9 cellular contexts compared by ENCODE assay signal in genomic region chr4:6910960-6911874, GRCh38. TPM values are rescaled to one million over a fixed set of nuclear protein-coding genes. Genes with fewer than 3 reads are reported as not detected.
DNase-seq lines count a peak whose midpoint lies in the region; ATAC-seq and TF ChIP-seq lines count a peak whose summit lies in the region.
"Had no signal": no experiment of that assay in that cellular context is flagged by ENCODE, and none has a peak within 500 bp of the region (broad histone marks: within the 10 kb centered on the region; RNA-seq: fewer than 3 reads in every experiment).

No MANE protein-coding gene starts in this region.

- H3K27me3 ChIP-seq in CD4-positive, CD25-positive, alpha-beta regulatory T cell (ENCODE audit: control insufficient read depth, insufficient read depth, low read length): no peaks in the 10 kb centered on the region
- no peaks in the 10 kb centered on the region for H3K27me3 ChIP-seq in Loucy (ENCODE audit: insufficient read depth, low read length, poor library complexity, severe bottlenecking)
- no peaks in the 10 kb centered on the region for H3K27me3 ChIP-seq in endocrine pancreas (ENCODE audit: control insufficient read depth, insufficient read depth, low read length)
- H3K27me3 ChIP-seq in neuronal stem cell (ENCODE audit: control insufficient read depth in 3 of 3, insufficient read depth in 3 of 3, low read depth in 1 of 3, low read length in 3 of 3): peaks cover 0 to 7% (median 0%) of the 10 kb centered on the region in 3 experiments
- H3K27me3 ChIP-seq in thyroid gland: no peaks in the 10 kb centered on the region

- peak overlapping the region; percentile 90 to 98 (median 95) for H3K4me3 Mint-ChIP-seq in CD4-positive, CD25-positive, alpha-beta regulatory T cell

- no peak overlapping the region for H2BK12ac ChIP-seq in neuronal stem cell (ENCODE audit: low read length)

- H2AK5ac ChIP-seq in neuronal stem cell (ENCODE audit: low read depth, low read length): no peak overlapping the region

- no peaks in the 10 kb centered on the region for H3F3A ChIP-seq in Loucy (ENCODE audit: low read depth)

- peaks cover 5% of the 10 kb centered on the region for H3K27me3 Mint-ChIP-seq in CD4-positive, CD25-positive, alpha-beta regulatory T cell

- no peaks in the 10 kb centered on the region for H3K36me3 ChIP-seq in CD4-positive, CD25-positive, alpha-beta regulatory T cell (ENCODE audit: control insufficient read depth, insufficient read depth, low read length)
- H3K36me3 ChIP-seq in Loucy (ENCODE audit: insufficient read depth, low read length) (no peaks in the 10 kb centered on the region), endocrine pancreas (ENCODE audit: control insufficient read depth, insufficient read depth, low read length) (no peaks in the 10 kb centered on the region), neuronal stem cell (replicated peaks in 1 of 2; ENCODE audit: control insufficient read depth in 2 of 2, insufficient read depth in 2 of 2, low read length in 2 of 2) (no peaks in the 10 kb centered on the region), thyroid gland (no peaks in the 10 kb centered on the region)

- H2BK120ac ChIP-seq in neuronal stem cell (ENCODE audit: low read depth, low read length): no peak overlapping the region

- H2BK5ac ChIP-seq in neuronal stem cell (ENCODE audit: low read length): no peak overlapping the region

- no peak for DNase-seq in CD4-positive, CD25-positive, alpha-beta regulatory T cell
- DNase-seq in neuronal stem cell (ENCODE audit: low spot score): no peak
- no peak for DNase-seq in AG08396 (ENCODE audit: low spot score)
- no peak for DNase-seq in thyroid gland
- DNase-seq in stimulated activated CD4-positive, alpha-beta T cell treated with anti-CD3 and anti-CD28 coated beads, Interleukin-12 subunit alpha, Interleukin-12 subunit beta, amount 100 ng/mL, for 4 hours: no peak
- DNase-seq in GM03348 (ENCODE audit: low spot score): no peak
- DNase-seq: NCI-H2107 had no signal

- H3K9me3 ChIP-seq in CD4-positive, CD25-positive, alpha-beta regulatory T cell (ENCODE audit: control insufficient read depth in 2 of 2, low read length in 2 of 2): no peaks in the 10 kb centered on the region
- H3K9me3 ChIP-seq in Loucy (ENCODE audit: insufficient read depth, low read depth, low read length) (no peaks in the 10 kb centered on the region), endocrine pancreas (ENCODE audit: control insufficient read depth, low read length) (no peaks in the 10 kb centered on the region), neuronal stem cell (replicated peaks in 1 of 2; ENCODE audit: control insufficient read depth in 2 of 2, insufficient read depth in 1 of 2, low read depth in 1 of 2, low read length in 2 of 2) (peaks cover 0 to 2% of the 10 kb centered on the region in 2 donors), thyroid gland (no peaks in the 10 kb centered on the region)

- no peak overlapping the region for H3K18ac ChIP-seq in neuronal stem cell (ENCODE audit: low read length)

- H4K91ac ChIP-seq in neuronal stem cell (ENCODE audit: low read depth, low read length, poor library complexity): no peak overlapping the region

- peaks cover 13% of the 10 kb centered on the region for H4K20me1 ChIP-seq in Loucy (ENCODE audit: insufficient read depth, low read length, poor library complexity, severe bottlenecking)

- H3K27ac ChIP-seq in CD4-positive, CD25-positive, alpha-beta regulatory T cell (ENCODE audit: insufficient read depth, low read length, poor library complexity, severe bottlenecking): no peak overlapping the region
- H3K27ac ChIP-seq in neuronal stem cell (replicated peaks; ENCODE audit: low read length): no peak overlapping the region
- peak overlapping the region in 1 of 3 donors; percentile 35 for H3K27ac ChIP-seq in thyroid gland

- no peak overlapping the region for H2BK15ac ChIP-seq in neuronal stem cell (ENCODE audit: low read length)

- no peak overlapping the region for H3K14ac ChIP-seq in neuronal stem cell (ENCODE audit: low read length)

- H4K8ac ChIP-seq in neuronal stem cell (ENCODE audit: low read depth, low read length): no peak overlapping the region

- TF ChIP-seq CTCF in Loucy (conservative IDR thresholded peaks at IDR 0.05; ENCODE audit: low read length): no peak
- no peak for TF ChIP-seq CTCF in thyroid gland (IDR thresholded peaks at IDR 0.05)

- H3K4me1 ChIP-seq in CD4-positive, CD25-positive, alpha-beta regulatory T cell (ENCODE audit: control insufficient read depth, insufficient read depth, low read length, poor library complexity, severe bottlenecking): peaks cover 76% of the 10 kb centered on the region
- H3K4me1 ChIP-seq in Loucy (ENCODE audit: insufficient read depth, low read length, poor library complexity, severe bottlenecking): peaks cover 26% of the 10 kb centered on the region
- no peaks in the 10 kb centered on the region for H3K4me1 ChIP-seq in endocrine pancreas (ENCODE audit: control insufficient read depth, insufficient read depth, low read length)
- peaks cover 7 to 12% of the 10 kb centered on the region in 2 donors for H3K4me1 ChIP-seq in neuronal stem cell (ENCODE audit: control insufficient read depth in 2 of 2, insufficient read depth in 1 of 2, low read depth in 1 of 2, low read length in 2 of 2)
- H3K4me1 ChIP-seq in thyroid gland: peaks cover 9 to 31% of the 10 kb centered on the region in 2 donors

- TF ChIP-seq POLR2A in thyroid gland (IDR thresholded peaks at IDR 0.05): no peak

- ATAC-seq in CD4-positive, CD25-positive, alpha-beta regulatory T cell (ENCODE audit: low read depth in 2 of 2): no peak

- peak overlapping the region; percentile 68 to 85 (median 82) for H3K27ac Mint-ChIP-seq in CD4-positive, CD25-positive, alpha-beta regulatory T cell

- no CpG with 5 or more reads among the region's 15 CpGs for WGBS in neuronal stem cell (ENCODE audit: extremely low coverage in 2 of 2, insufficient read length in 2 of 2, insufficient replicate concordance in 1 of 2), 2 donors
- 93 to 95% methylated on average over 14 to 15 of the region's 15 CpGs for WGBS in thyroid gland, 2 donors

- H3K79me2 ChIP-seq in Loucy (ENCODE audit: insufficient read depth, low read length): peaks cover 26% of the 10 kb centered on the region; the same call in 1 of the 2 replicates

- H3K4me2 ChIP-seq in Loucy (ENCODE audit: low read depth, low read length, poor library complexity, severe bottlenecking) (peak overlapping the region; percentile 94), neuronal stem cell (ENCODE audit: insufficient read depth, low read length, poor library complexity, severe bottlenecking) (no peak overlapping the region)

- H3K23ac ChIP-seq in neuronal stem cell (ENCODE audit: low read depth, low read length, poor library complexity): peak overlapping the region; percentile 77

- H3K9me2 ChIP-seq in Loucy (replicated peaks; ENCODE audit: low read depth, low read length): no peaks in the 10 kb centered on the region

- intact Hi-C loops in thyroid gland (cut with DNase I): loop anchor here (5.0 kb wide), 1 partner anchor 76 kb away; no protein-coding TSS in a partner anchor

- H3K4me3 ChIP-seq in CD4-positive, CD25-positive, alpha-beta regulatory T cell (ENCODE audit: low read depth, low read length): peak overlapping the region; percentile 80
- H3K4me3 ChIP-seq in Loucy (ENCODE audit: low read length, poor library complexity, severe bottlenecking): peak overlapping the region; percentile 76
- H3K4me3 ChIP-seq in endocrine pancreas (ENCODE audit: control insufficient read depth, insufficient read depth, low read length): no peak overlapping the region
- H3K4me3 ChIP-seq in neuronal stem cell (ENCODE audit: low read length in 2 of 2): peak overlapping the region; percentile 83 to 93
- no peak overlapping the region for H3K4me3 ChIP-seq in thyroid gland (replicated peaks in 1 of 3)

- no peak overlapping the region for H2AFZ ChIP-seq in Loucy (ENCODE audit: low read length)
- H2AFZ ChIP-seq in neuronal stem cell (ENCODE audit: low read length): no peak overlapping the region

- peaks cover 0 to 4% (median 0%) of the 10 kb centered on the region in 7 donors for H3K9me3 Mint-ChIP-seq in CD4-positive, CD25-positive, alpha-beta regulatory T cell

- no peak overlapping the region for H3K4ac ChIP-seq in neuronal stem cell (ENCODE audit: low read length)

- no peaks in the 10 kb centered on the region for H3K36me3 Mint-ChIP-seq in CD4-positive, CD25-positive, alpha-beta regulatory T cell

- peaks cover 21 to 76% (median 54%) of the 10 kb centered on the region in 4 donors for H3K4me1 Mint-ChIP-seq in CD4-positive, CD25-positive, alpha-beta regulatory T cell

- peaks cover 10% of the 10 kb centered on the region for H3K79me1 ChIP-seq in neuronal stem cell (ENCODE audit: low read depth, low read length)

- H3K9ac ChIP-seq in Loucy (ENCODE audit: low read depth, low read length, poor library complexity, severe bottlenecking): peak overlapping the region; percentile 79
- peak overlapping the region; percentile 5 for H3K9ac ChIP-seq in endocrine pancreas (ENCODE audit: control insufficient read depth, insufficient read depth, low read length)
- H3K9ac ChIP-seq in neuronal stem cell (ENCODE audit: low read depth, low read length, poor library complexity): peak overlapping the region; percentile 24

RNA-seq across cellular contexts. Expression of gene TBC1D14, which starts 1.6 kb away (rescaled TPM):
- total RNA-seq in CD4-positive, CD25-positive, alpha-beta regulatory T cell: 67.7 TPM
- 10 to 100 TPM; 46.6 to 63.0 (median 52.0) TPM for polyA plus RNA-seq in CD4-positive, CD25-positive, alpha-beta regulatory T cell
- polyA plus RNA-seq in neuronal stem cell (2013, experiment 1 of 2): 33.1 TPM
- 33.3 TPM for polyA plus RNA-seq in neuronal stem cell (2013, experiment 2 of 2)
- 10 to 100 TPM; 39.8 to 47.0 (median 46.0) TPM for total RNA-seq in thyroid gland

Comparison
In these comparisons a context has a peak if more than half of its experiments do, and no peak if none do; other contexts are left out.
1. H3K4me3 ChIP-seq: peak in CD4-positive, CD25-positive, alpha-beta regulatory T cell (single experiment), Loucy (single experiment) and neuronal stem cell (2 of 2); none in endocrine pancreas (single experiment) and thyroid gland (0 of 3).
2. H3K9ac ChIP-seq: peak in every context shown above with its lines; median percentile 79 in Loucy; 24 in neuronal stem cell; 5 in endocrine pancreas.